In the genomic region with DNA sequence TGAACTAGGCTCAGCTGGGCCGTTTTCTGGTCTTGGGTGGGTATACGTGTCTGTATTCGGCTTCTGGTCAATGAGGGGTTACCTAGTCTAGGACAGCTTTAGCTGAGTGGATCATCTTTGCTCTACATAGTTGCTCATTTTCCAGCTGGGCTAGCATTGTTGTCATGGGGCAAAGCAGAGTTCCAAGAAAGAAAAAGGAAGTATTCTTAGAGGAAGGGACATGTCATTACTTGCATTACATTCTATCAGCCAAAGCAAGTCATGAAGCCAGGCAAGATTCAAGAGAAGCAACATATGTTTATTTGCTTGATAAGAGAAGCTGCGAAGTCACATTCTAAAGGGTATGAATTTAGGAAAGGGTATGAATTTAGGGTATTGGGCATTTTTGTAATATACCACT, we compare ENCODE assay signal across 23 cellular contexts.
"Had no signal": no experiment of that assay in that cellular context is flagged by ENCODE, and none has a peak within 500 bp of the region (broad histone marks: within the 10 kb centered on the region; RNA-seq: fewer than 3 reads in every experiment).

No MANE protein-coding gene starts in this region.

- H3K4me3 Mint-ChIP-seq: activated CD4-positive, alpha-beta memory T cell treated with anti-CD3 and anti-CD28 coated beads for 36 hours; activated CD4-positive, alpha-beta T cell treated with anti-CD3 and anti-CD28 coated beads, Interleukin-2, amount 10 ng/mL, durations not matched to agents 7 days and 5 days; activated naive CD8-positive, alpha-beta T cell; activated T-cell treated with anti-CD3 and anti-CD28 coated beads, Interleukin-2, amount 50 U/mL, for 4 hours; T-cell had no signal

- H3K4me1 Mint-ChIP-seq: T-cell had no signal

- H3K9me3 Mint-ChIP-seq: activated CD4-positive, alpha-beta memory T cell treated with anti-CD3 and anti-CD28 coated beads for 36 hours; activated CD4-positive, alpha-beta T cell treated with anti-CD3 and anti-CD28 coated beads, Interleukin-2, amount 10 ng/mL, durations not matched to agents 7 days and 5 days; activated T-cell treated with anti-CD3 and anti-CD28 coated beads, Interleukin-2, amount 50 U/mL, for 4 hours had no signal

- ATAC-seq: activated T-cell treated with anti-CD3 and anti-CD28 coated beads, Interleukin-2, amount 50 U/mL, for 4 hours; HepG2; T-cell had no signal

- H3K9me3 ChIP-seq: MG63, Peyer's patch had no signal

- H3K4me3 ChIP-seq: MG63, Peyer's patch had no signal

- H3K4me1 ChIP-seq: Peyer's patch had no signal

- H3K27ac Mint-ChIP-seq: activated CD4-positive, alpha-beta memory T cell treated with anti-CD3 and anti-CD28 coated beads for 36 hours; activated CD4-positive, alpha-beta T cell treated with anti-CD3 and anti-CD28 coated beads, Interleukin-2, amount 10 ng/mL, durations not matched to agents 7 days and 5 days; activated naive CD8-positive, alpha-beta T cell; T-cell had no signal

- H3K27ac ChIP-seq: brain microvascular endothelial cell, Peyer's patch, VCaP had no signal

- H3K36me3 ChIP-seq: brain microvascular endothelial cell, MG63, Peyer's patch had no signal

- H3K27me3 Mint-ChIP-seq: activated CD4-positive, alpha-beta memory T cell treated with anti-CD3 and anti-CD28 coated beads for 36 hours; activated CD4-positive, alpha-beta T cell treated with anti-CD3 and anti-CD28 coated beads, Interleukin-2, amount 10 ng/mL, durations not matched to agents 7 days and 5 days; activated naive CD8-positive, alpha-beta T cell; T-cell had no signal

- DNase-seq: activated CD4-positive, alpha-beta memory T cell treated with anti-CD3 and anti-CD28 coated beads for 36 hours; activated CD4-positive, alpha-beta T cell treated with anti-CD3 and anti-CD28 coated beads, Interleukin-2, amount 10 ng/mL, durations not matched to agents 7 days and 5 days; activated CD4-positive, CD25-positive, alpha-beta regulatory T cell; activated CD8-positive, alpha-beta memory T cell treated with anti-CD3 and anti-CD28 coated beads for 24 hours; activated effector memory CD4-positive, alpha-beta T cell treated with anti-CD3 and anti-CD28 coated beads, Interleukin-2, amount 50 U/mL, for 16 hours; activated naive CD4-positive, alpha-beta T cell treated with Interleukin-2 at 50 U/mL for 16 hours; activated T-cell treated with anti-CD3 and anti-CD28 coated beads, Interleukin-2, amount 50 U/mL, for 4 hours; brain microvascular endothelial cell; central memory CD4-positive, alpha-beta T cell; MG63; NCI-H1048; NCI-H1417; NCI-H1930; NCI-H2171; NCI-H226; NCI-H526; NK-92 treated with Interleukin-12 subunit alpha and Interleukin-12 subunit beta, amount 100 ng/mL, for 24 hours; Peyer's patch; SIG-M5; T-cell had no signal

- H3K27me3 ChIP-seq: brain microvascular endothelial cell, MG63, Peyer's patch had no signal

- H3K36me3 Mint-ChIP-seq: activated CD4-positive, alpha-beta memory T cell treated with anti-CD3 and anti-CD28 coated beads for 36 hours; activated naive CD8-positive, alpha-beta T cell; T-cell had no signal
